Comparison of ENCODE assay signal across 1 cellular context in the genomic region with DNA sequence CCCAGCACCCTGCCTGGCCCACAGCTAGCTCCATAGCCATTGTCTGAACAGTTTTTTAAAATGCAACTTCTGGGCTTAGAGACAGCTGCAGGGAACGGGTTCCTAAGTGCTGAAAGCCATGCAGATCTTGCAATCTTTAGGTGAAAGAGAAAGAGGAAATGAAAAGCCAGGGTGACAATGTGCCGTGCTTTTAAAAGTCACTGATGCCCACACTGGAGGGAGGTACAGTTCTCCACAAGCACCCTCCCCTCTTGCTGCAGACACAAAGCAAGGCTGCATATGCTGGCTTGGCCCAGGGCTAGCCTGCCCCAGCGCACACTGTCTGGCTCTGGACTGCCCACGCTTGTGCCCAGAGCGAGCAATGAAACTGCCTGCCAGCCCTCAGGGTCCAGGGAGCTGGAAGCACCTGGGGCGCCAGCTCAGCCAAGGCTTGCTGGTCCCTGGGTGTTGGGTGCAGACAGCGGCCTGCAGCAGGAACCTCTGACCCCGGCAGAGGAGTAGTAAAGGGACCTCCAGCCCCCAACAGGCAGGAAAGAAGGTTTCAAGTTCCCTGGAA.
TF ChIP-seq lines count a peak whose summit lies in the region.

No MANE protein-coding gene starts in this region.

TF ChIP-seq in H1, 55 proteins besides CTCF, POLR2A, EP300 and RAD21 (continued from another document):
- TF ChIP-seq CBX8 (IDR thresholded peaks at IDR 0.05; ENCODE audit: borderline replicate concordance, low read depth, low read length) (no peak), CREB1 (IDR thresholded peaks at IDR 0.05) (no peak), SRF (IDR thresholded peaks at IDR 0.05; ENCODE audit: low read depth, low read length) (no peak), EZH2 (IDR thresholded peaks at IDR 0.05; ENCODE audit: low read depth, low read length, severe bottlenecking) (no peak), TBP (IDR thresholded peaks at IDR 0.05; ENCODE audit: low read depth, low read length) (no peak), BCL11A (IDR thresholded peaks at IDR 0.05; ENCODE audit: low read depth in 2 of 2, low read length in 2 of 2) (no peak), TAF7 (optimal IDR thresholded peaks at IDR 0.05; ENCODE audit: borderline replicate concordance, low read depth, low read length) (no peak), EGR1 (IDR thresholded peaks at IDR 0.05; ENCODE audit: borderline replicate concordance, low read depth, low read length) (no peak), POLR2AphosphoS5 (IDR thresholded peaks at IDR 0.05; ENCODE audit: low read depth, low read length) (no peak), TEAD4 (IDR thresholded peaks at IDR 0.05; ENCODE audit: low read depth, low read length) (no peak), CHD2 (IDR thresholded peaks at IDR 0.05; ENCODE audit: low read length) (no peak), CBX5 (IDR thresholded peaks at IDR 0.05; ENCODE audit: low read depth, low read length) (no peak), CHD1 (IDR thresholded peaks at IDR 0.05; ENCODE audit: low read depth, low read length) (no peak), NRF1 (IDR thresholded peaks at IDR 0.05; ENCODE audit: low read depth, low read length) (no peak)
